In genomic region chr3:38370861-38371260, GRCh38 we compare ENCODE assay signal across 9 cellular contexts.
"Had no signal": no experiment of that assay in that cellular context is flagged by ENCODE, and none has a peak within 500 bp of the region (broad histone marks: within the 10 kb centered on the region; RNA-seq: fewer than 3 reads in every experiment).

No MANE protein-coding gene starts in this region.

- H3K27ac Mint-ChIP-seq: GM23338, H9, HFFc6 had no signal

- H3K4me3 Mint-ChIP-seq: GM23338, H9, HFFc6 had no signal

- DNase-seq: GM23248, GOT3, H7, H9, HCEC 1CT, HFFc6 had no signal

- FAIRE-seq: H1, H54 had no signal

- H3K4me1 Mint-ChIP-seq: GM23338, H9 had no signal

- H3K9me3 Mint-ChIP-seq: HFFc6 had no signal
